Comparison of ENCODE assay signal across 8 cellular contexts in the genomic region with DNA sequence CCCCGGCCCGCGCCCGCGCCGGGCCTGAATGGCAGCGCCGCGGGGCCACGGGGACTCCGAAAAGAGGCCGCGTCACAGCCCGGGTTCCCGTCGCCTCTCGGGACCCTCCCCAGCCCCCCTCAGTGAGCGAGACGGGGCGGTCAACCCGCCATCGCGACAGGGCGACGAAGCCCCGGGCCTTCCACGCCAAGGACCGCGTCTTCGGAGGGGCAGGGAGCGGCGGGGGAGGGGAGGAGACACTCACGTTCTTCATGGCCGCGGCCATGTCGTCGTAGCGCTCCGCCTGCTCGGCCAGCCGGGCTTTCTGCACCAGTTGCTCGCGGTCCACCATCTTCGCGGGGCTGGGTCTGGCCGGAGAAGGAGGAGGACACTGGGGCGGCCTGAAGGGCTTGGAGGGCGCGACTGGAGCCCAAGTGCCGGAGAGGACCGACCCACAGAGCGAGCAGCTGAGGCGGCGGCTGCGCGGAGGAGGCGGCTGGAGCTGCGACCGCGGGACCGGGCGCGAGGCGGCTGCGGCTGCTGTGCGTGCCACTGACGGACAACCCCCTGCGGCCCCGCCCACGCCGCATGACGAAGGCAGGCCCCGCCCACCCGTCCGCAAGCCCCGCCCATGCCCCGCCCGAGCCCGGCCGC. TPM values are rescaled to one million over a fixed set of nuclear protein-coding genes. Genes with fewer than 3 reads are reported as not detected.
A peak's percentile ranks its signal among the peaks of the same experiment; 100 is the strongest.
DNase-seq lines count a peak whose midpoint lies in the region; ATAC-seq, FAIRE-seq and TF ChIP-seq lines count a peak whose summit lies in the region.

A gene (minus strand): TSS at position 514 of the 633 bp plus-strand sequence. CDS start 183 bp downstream, at position 331.

- ATAC-seq in left ventricle myocardium superior: peak; percentile 91

- no peak for TF ChIP-seq CTCF in HFF-Myc (IDR thresholded peaks at IDR 0.05; ENCODE audit: low read depth, low read length, missing control alignments)
- TF ChIP-seq CTCF in uterus (IDR thresholded peaks at IDR 0.05): peak in 1 of 4 experiments; percentile 22

- FAIRE-seq in GM12891 (lab: Jason Lieb, UNC): no peak

- DNase-seq in GM12891 (ENCODE audit: insufficient read length, low spot score): peak; percentile 73
- DNase-seq in HFF-Myc (ENCODE audit: extremely low read depth, low read depth): no peak
- DNase-seq in MV-4-11 (lab: John Stamatoyannopoulos, UW): peak; percentile 82
- DNase-seq in T follicular helper cell (ENCODE audit: low read depth): peak; percentile 81
- peak in 51 of 56 donors; percentile 58 to 100 (median 95) for DNase-seq in amygdala (lab: John Stamatoyannopoulos, UW)
- DNase-seq in left ventricle myocardium superior: peak; percentile 95
- DNase-seq in putamen (ENCODE audit: low spot score): peak; percentile 91
- peak in 1 of 2 donors; percentile 90 for DNase-seq in uterus

- no peaks in the 10 kb centered on the region for H3K4me1 ChIP-seq in uterus

- TF ChIP-seq POLR2A in GM12891 (IDR thresholded peaks at IDR 0.05; ENCODE audit: low read depth, low read length): peak; percentile 97
- TF ChIP-seq POLR2A in uterus (IDR thresholded peaks at IDR 0.05): peak; percentile 93 to 100

- H3K27ac ChIP-seq in uterus: peak within 1 kb of the TSS; percentile 95 to 99

- H3K4me3 ChIP-seq in HFF-Myc (replicated peaks; ENCODE audit: low read depth, low read length) (peak within 1 kb of the TSS; percentile 81), uterus (peak within 1 kb of the TSS; percentile 85 to 92)

- intact Hi-C loops in left ventricle myocardium superior (cut with micrococcal nuclease): no loop called here
- intact Hi-C loops in uterus (cut with DNase I; ENCODE audit: low total_unique reads): no loop called here

- no peaks in the 10 kb centered on the region for H3K27me3 ChIP-seq in uterus

- no peaks in the 10 kb centered on the region for H3K9me3 ChIP-seq in uterus

- no peaks in the 10 kb centered on the region for H3K36me3 ChIP-seq in uterus

TF ChIP-seq in GM12891, 5 proteins besides CTCF, POLR2A, EP300 and RAD21:
- TF ChIP-seq TAF1 (IDR thresholded peaks at IDR 0.05; ENCODE audit: low read depth, low read length) (peak; percentile 88), SPI1 (IDR thresholded peaks at IDR 0.05; ENCODE audit: low read depth, low read length) (no peak), PAX5 (IDR thresholded peaks at IDR 0.05; ENCODE audit: insufficient read depth, low read length, severe bottlenecking) (no peak), POU2F2 (IDR thresholded peaks at IDR 0.05; ENCODE audit: low read depth, low read length) (peak; percentile 61; the same call in 1 of the 2 replicates), POLR2AphosphoS5 (IDR thresholded peaks at IDR 0.05; ENCODE audit: low read depth, low read length) (peak; percentile 96)

RNA-seq across cellular contexts. Expression of the gene that starts here (rescaled TPM):
- 72.3 TPM for polyA plus RNA-seq in GM12891 (2012; ENCODE audit: low read depth, missing spikeins)
- 238 TPM for total RNA-seq in left ventricle myocardium superior
- 100 to 1,000 TPM in 1 of 4 donors, 10 to 100 TPM in 3; 17.9 to 109 (median 50.4) TPM for total RNA-seq in uterus
